Comparison of ENCODE assay signal across 10 cellular contexts in the genomic region with DNA sequence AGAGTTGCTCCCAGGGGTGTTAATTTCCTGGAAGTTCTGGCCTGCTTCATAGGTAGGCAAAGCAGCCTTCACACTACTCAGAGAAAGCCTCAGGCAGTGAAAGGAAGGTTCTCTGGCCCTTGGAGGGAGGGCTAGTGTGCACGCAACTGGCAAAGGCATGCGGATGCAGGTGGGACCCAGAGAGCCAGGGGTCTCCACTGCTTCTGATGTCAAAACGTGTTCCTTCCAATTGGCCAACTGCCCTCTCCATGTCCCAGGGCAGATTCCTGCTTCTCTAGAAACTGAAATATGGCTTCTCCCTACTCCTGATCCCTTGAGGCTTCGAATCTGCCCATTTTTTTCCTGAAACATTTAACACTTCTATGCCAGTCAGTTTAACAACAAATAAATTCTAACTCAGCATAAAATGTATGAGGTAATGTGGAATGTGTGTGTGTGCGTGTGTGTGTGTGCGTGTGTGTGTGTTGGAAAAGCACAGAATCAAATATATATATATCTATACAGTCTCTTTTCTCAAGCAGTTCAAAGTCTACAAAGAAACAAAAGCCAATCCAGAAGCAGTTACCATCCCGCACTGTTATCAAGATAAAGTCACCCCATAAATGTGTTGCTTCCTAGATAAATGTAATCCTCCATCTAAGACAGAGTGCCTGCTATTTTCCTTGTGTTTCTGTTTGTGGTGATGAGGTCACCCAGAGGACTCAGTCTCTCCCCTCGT.
DNase-seq lines count a peak whose midpoint lies in the region; ATAC-seq, FAIRE-seq and TF ChIP-seq lines count a peak whose summit lies in the region.
"Had no signal": no experiment of that assay in that cellular context is flagged by ENCODE, and none has a peak within 500 bp of the region (broad histone marks: within the 10 kb centered on the region; RNA-seq: fewer than 3 reads in every experiment).

No MANE protein-coding gene starts in this region.

- peak overlapping the region in 2 of 3 donors; percentile 6 to 33 for H3K27ac Mint-ChIP-seq in CD4-positive, CD25-positive, alpha-beta regulatory T cell
- peak overlapping the region; percentile 73 for H3K27ac Mint-ChIP-seq in nephron progenitor cell
- H3K27ac Mint-ChIP-seq in activated CD4-positive, alpha-beta memory T cell treated with anti-CD3 and anti-CD28 coated beads, Interleukin-2, amount 10 ng/mL, durations not matched to agents 7 days and 5 days: no peak overlapping the region

- H2BK5ac ChIP-seq in H1 (ENCODE audit: low read depth, low read length): no peak overlapping the region

- no peak overlapping the region for H3K4me3 Mint-ChIP-seq in CD4-positive, CD25-positive, alpha-beta regulatory T cell
- no peak overlapping the region for H3K4me3 Mint-ChIP-seq in nephron progenitor cell
- no peak overlapping the region for H3K4me3 Mint-ChIP-seq in activated CD4-positive, alpha-beta memory T cell treated with anti-CD3 and anti-CD28 coated beads, Interleukin-2, amount 10 ng/mL, durations not matched to agents 7 days and 5 days

- H3K36me3 ChIP-seq in CD4-positive, CD25-positive, alpha-beta regulatory T cell (ENCODE audit: control insufficient read depth, insufficient read depth, low read length): no peaks in the 10 kb centered on the region
- no peaks in the 10 kb centered on the region for H3K36me3 ChIP-seq in H1 (ENCODE audit: control insufficient read depth in 2 of 4, insufficient read depth in 4 of 4, low read length in 3 of 4)

- H2BK12ac ChIP-seq in H1 (ENCODE audit: low read depth, low read length): 0 out of 2 replicates have a peak overlapping the region, but pooled peaks have one; percentile 40

- H3K18ac ChIP-seq in H1 (ENCODE audit: extremely low read depth, low read length): no peak overlapping the region; the same call in 1 of the 2 replicates

- no peak overlapping the region for H3K14ac ChIP-seq in H1 (ENCODE audit: insufficient read length)

- CTCF ChIA-PET in H1 (lab: Charles Lee; ENCODE audit: partially characterized antibody): interaction anchor here (1.9 kb wide), 1 partner anchor 30 kb away, joined by 8 read pairs; no protein-coding TSS in a partner anchor
- CTCF ChIA-PET in activated CD4-positive, alpha-beta memory T cell treated with anti-CD3 and anti-CD28 coated beads, Interleukin-2, amount 10 ng/mL, durations not matched to agents 7 days and 5 days (lab: Charles Lee): no interaction called here

- no peak overlapping the region for H3K27ac ChIP-seq in CD4-positive, CD25-positive, alpha-beta regulatory T cell (ENCODE audit: insufficient read depth, low read length, poor library complexity, severe bottlenecking)
- no peak overlapping the region for H3K27ac ChIP-seq in H1 (ENCODE audit: low read depth, low read length)

- TF ChIP-seq POLR2A in H1 (IDR thresholded peaks at IDR 0.05; ENCODE audit: control extremely low read depth in 1 of 2, low read depth in 2 of 2, low read length in 2 of 2): no peak

- H4K5ac ChIP-seq in H1 (ENCODE audit: insufficient read length, low read depth, low read length): no peak overlapping the region

- no peak overlapping the region for H3K4me3 ChIP-seq in CD4-positive, CD25-positive, alpha-beta regulatory T cell (ENCODE audit: low read depth, low read length)
- H3K4me3 ChIP-seq in H1 (ENCODE audit: extremely low read depth in 1 of 4, insufficient read depth in 2 of 4, low read depth in 3 of 4, low read length in 4 of 4): no peak overlapping the region

- no peak overlapping the region for H3K9ac ChIP-seq in H1 (replicated peaks in 1 of 4; ENCODE audit: extremely low read depth in 1 of 4, low read depth in 3 of 4, low read length in 3 of 4)

- no peak overlapping the region for H2BK15ac ChIP-seq in H1 (ENCODE audit: low read length)

- H2BK20ac ChIP-seq in H1 (ENCODE audit: low read length): no peak overlapping the region

- no peak overlapping the region; the same call in 1 of the 2 replicates for H4K8ac ChIP-seq in H1 (ENCODE audit: extremely low read depth, insufficient read depth, low read length)

- H3K79me2 ChIP-seq in H1 (ENCODE audit: control insufficient read depth in 1 of 2, insufficient read depth in 2 of 2, low read length in 2 of 2): no peaks in the 10 kb centered on the region

- H4K20me1 ChIP-seq in H1 (replicated peaks in 1 of 2; ENCODE audit: control insufficient read depth in 1 of 2, insufficient read depth in 2 of 2, low read length in 2 of 2): no peaks in the 10 kb centered on the region

- no peaks in the 10 kb centered on the region for H3K4me1 ChIP-seq in CD4-positive, CD25-positive, alpha-beta regulatory T cell (ENCODE audit: control insufficient read depth, insufficient read depth, low read length, poor library complexity, severe bottlenecking)
- peaks cover 0 to 5% (median 0%) of the 10 kb centered on the region in 4 experiments; a peak in 3 of 7 replicates for H3K4me1 ChIP-seq in H1 (replicated peaks in 1 of 4; ENCODE audit: control insufficient read depth in 3 of 4, insufficient read depth in 4 of 4, low read length in 3 of 4)

- H3K4me2 ChIP-seq in H1 (ENCODE audit: insufficient read depth in 1 of 2, low read depth in 2 of 2, low read length in 2 of 2): no peak overlapping the region

- TF ChIP-seq EP300 in H1 (IDR thresholded peaks at IDR 0.05; ENCODE audit: borderline replicate concordance in 1 of 2, low read depth in 2 of 2, low read length in 2 of 2): no peak

- no peak overlapping the region for H2AFZ ChIP-seq in H1 (ENCODE audit: low read length)

- H3K23ac ChIP-seq in H1 (ENCODE audit: insufficient read length): no peak overlapping the region

- peaks cover 0 to under 1% (median 0%) of the 10 kb centered on the region in 7 donors for H3K9me3 Mint-ChIP-seq in CD4-positive, CD25-positive, alpha-beta regulatory T cell
- H3K9me3 Mint-ChIP-seq in nephron progenitor cell: peaks cover 3% of the 10 kb centered on the region
- no peaks in the 10 kb centered on the region for H3K9me3 Mint-ChIP-seq in activated CD4-positive, alpha-beta memory T cell treated with anti-CD3 and anti-CD28 coated beads, Interleukin-2, amount 10 ng/mL, durations not matched to agents 7 days and 5 days

- no peak for ATAC-seq in CD4-positive, CD25-positive, alpha-beta regulatory T cell (ENCODE audit: low read depth in 2 of 2)
- ATAC-seq in HG02885 (IDR thresholded peaks at IDR 0.05; ENCODE audit: poor library complexity, unreplicated experiment) (no peak), GM21367 (IDR thresholded peaks at IDR 0.05; ENCODE audit: unreplicated experiment) (no peak)

- H2AK5ac ChIP-seq in H1 (ENCODE audit: low read depth, low read length): no peak overlapping the region

- no peak for FAIRE-seq in H1 (lab: Jason Lieb, UNC)

- H3K56ac ChIP-seq in H1 (replicated peaks; ENCODE audit: insufficient read length, low read depth, low read length): no peak overlapping the region

- TF ChIP-seq CTCF in H1 (IDR thresholded peaks at IDR 0.05; ENCODE audit: control extremely low read depth in 1 of 3, insufficient read depth in 1 of 3, low read depth in 1 of 3, low read length in 3 of 3) (no peak), nephron progenitor cell (IDR thresholded peaks at IDR 0.05) (no peak)

- H4K91ac ChIP-seq in H1 (replicated peaks; ENCODE audit: insufficient read length, low read length): no peak overlapping the region

- H3K27me3 Mint-ChIP-seq in CD4-positive, CD25-positive, alpha-beta regulatory T cell: peaks cover 9% of the 10 kb centered on the region
- H3K27me3 Mint-ChIP-seq in nephron progenitor cell (ENCODE audit: low read depth, poor library complexity): peaks cover 7% of the 10 kb centered on the region
- no peaks in the 10 kb centered on the region for H3K27me3 Mint-ChIP-seq in activated CD4-positive, alpha-beta memory T cell treated with anti-CD3 and anti-CD28 coated beads, Interleukin-2, amount 10 ng/mL, durations not matched to agents 7 days and 5 days

- no peak for TF ChIP-seq RAD21 in H1 (IDR thresholded peaks at IDR 0.05 in 1 of 2, conservative IDR thresholded peaks at IDR 0.05 in 1 of 2; ENCODE audit: low read depth in 2 of 2, low read length in 2 of 2)

- H3K27me3 ChIP-seq in CD4-positive, CD25-positive, alpha-beta regulatory T cell (ENCODE audit: control insufficient read depth, insufficient read depth, low read length): no peaks in the 10 kb centered on the region
- no peaks in the 10 kb centered on the region; a peak in 1 of 7 replicates for H3K27me3 ChIP-seq in H1 (replicated peaks in 1 of 4; ENCODE audit: control insufficient read depth in 3 of 4, extremely low read depth in 1 of 4, insufficient read depth in 3 of 4, low read length in 3 of 4)

- no peak for DNase-seq in CD4-positive, CD25-positive, alpha-beta regulatory T cell
- DNase-seq in MV-4-11 (lab: John Stamatoyannopoulos, UW) (peak; percentile 2), H1 (ENCODE audit: low read depth in 1 of 2, low spot score in 2 of 2) (no peak), nephron progenitor cell (no peak), NCI-H510A (lab: John Stamatoyannopoulos, UW) (no peak)
- no peak for DNase-seq in activated CD4-positive, alpha-beta memory T cell treated with anti-CD3 and anti-CD28 coated beads, Interleukin-2, amount 10 ng/mL, durations not matched to agents 7 days and 5 days
- DNase-seq: GF-D8, NCI-H524 treated with DMSO at 0.1 percent for 48 hours had no signal

- H2BK120ac ChIP-seq in H1 (replicated peaks; ENCODE audit: low read depth, low read length): no peak overlapping the region

- no peak overlapping the region for H3K4ac ChIP-seq in H1 (replicated peaks; ENCODE audit: insufficient read length, low read depth, low read length)

- no peaks in the 10 kb centered on the region for H3K4me1 Mint-ChIP-seq in CD4-positive, CD25-positive, alpha-beta regulatory T cell
- H3K4me1 Mint-ChIP-seq in nephron progenitor cell: peaks cover 30% of the 10 kb centered on the region
- no peaks in the 10 kb centered on the region for H3K4me1 Mint-ChIP-seq in activated CD4-positive, alpha-beta memory T cell treated with anti-CD3 and anti-CD28 coated beads, Interleukin-2, amount 10 ng/mL, durations not matched to agents 7 days and 5 days

- no peaks in the 10 kb centered on the region for H3K79me1 ChIP-seq in H1 (ENCODE audit: low read depth, low read length)

- POLR2A ChIA-PET in H1 (lab: Charles Lee; ENCODE audit: partially characterized antibody): no interaction called here
- POLR2A ChIA-PET in activated CD4-positive, alpha-beta memory T cell treated with anti-CD3 and anti-CD28 coated beads, Interleukin-2, amount 10 ng/mL, durations not matched to agents 7 days and 5 days (lab: Charles Lee): no interaction called here

- WGBS in H1 (ENCODE audit: extremely low coverage in 1 of 2, insufficient coverage in 1 of 2, insufficient read length in 1 of 2, insufficient replicate concordance in 2 of 2, low coverage in 1 of 2, low lambda C conversion rate in 2 of 2, missing lambda C conversion rate in 1 of 2), 2 experiments: 90% methylated on average over 8 of the region's 8 CpGs; no CpG with 5 or more reads in 1 of the 2 experiments

- no peaks in the 10 kb centered on the region for H3K9me3 ChIP-seq in CD4-positive, CD25-positive, alpha-beta regulatory T cell (ENCODE audit: control insufficient read depth in 2 of 2, low read length in 2 of 2)
- H3K9me3 ChIP-seq in H1 (ENCODE audit: insufficient read depth in 2 of 2, low read depth in 1 of 2, low read length in 1 of 2): peaks cover 0 to under 1% of the 10 kb centered on the region in 2 experiments; a peak in 3 of 4 replicates

- no peaks in the 10 kb centered on the region; the same call in 1 of the 2 replicates for H3K23me2 ChIP-seq in H1 (ENCODE audit: low read depth, low read length)

- no peaks in the 10 kb centered on the region for H3K36me3 Mint-ChIP-seq in CD4-positive, CD25-positive, alpha-beta regulatory T cell
- H3K36me3 Mint-ChIP-seq in nephron progenitor cell (ENCODE audit: low read depth): no peaks in the 10 kb centered on the region
- no peaks in the 10 kb centered on the region for H3K36me3 Mint-ChIP-seq in activated CD4-positive, alpha-beta memory T cell treated with anti-CD3 and anti-CD28 coated beads, Interleukin-2, amount 10 ng/mL, durations not matched to agents 7 days and 5 days (ENCODE audit: low read depth)
